Comparison of ENCODE assay signal across 29 cellular contexts in the genomic region with DNA sequence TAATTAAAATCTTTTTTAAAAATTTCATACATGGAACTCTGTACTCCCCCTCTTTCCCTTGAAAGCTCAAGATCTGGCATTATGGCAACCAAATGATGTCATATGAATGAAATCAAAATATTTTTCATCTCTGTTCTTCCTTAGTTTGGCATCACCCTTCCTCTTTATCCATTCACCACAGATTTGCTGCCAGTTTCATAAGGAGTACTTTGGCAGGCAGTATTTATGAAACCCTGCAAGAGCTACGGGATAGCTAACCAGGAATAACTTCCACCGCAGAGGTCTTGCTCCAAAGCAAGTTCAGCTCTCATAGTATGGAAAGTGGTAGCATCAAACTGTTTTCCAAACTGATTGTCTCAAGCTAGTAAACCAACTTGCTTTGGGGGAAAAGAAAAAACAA.
"Had no signal": no experiment of that assay in that cellular context is flagged by ENCODE, and none has a peak within 500 bp of the region (broad histone marks: within the 10 kb centered on the region; RNA-seq: fewer than 3 reads in every experiment).

No MANE protein-coding gene starts in this region.

- H3K27me3 ChIP-seq: dorsolateral prefrontal cortex, esophagus squamous epithelium, foreskin keratinocyte, gastroesophageal sphincter, heart left ventricle, hepatocyte, left lung had no signal

- H3K4me1 ChIP-seq: esophagus squamous epithelium, foreskin keratinocyte, heart left ventricle, left lung, lower lobe of right lung had no signal

- H3K79me2 ChIP-seq: hepatocyte had no signal

- H3K9me3 ChIP-seq: esophagus squamous epithelium, gastroesophageal sphincter, heart left ventricle, left lung, lower lobe of right lung, mucosa of descending colon had no signal

- H3K36me3 ChIP-seq: esophagus squamous epithelium, gastroesophageal sphincter, heart left ventricle, left lung, lower lobe of right lung had no signal

- ATAC-seq: effector memory CD8-positive, alpha-beta T cell; esophagus mucosa; foreskin keratinocyte; gastroesophageal sphincter; heart left ventricle; left colon; left lung; left ventricle myocardium superior; lower lobe of right lung; mucosa of descending colon had no signal

- H3K4me2 ChIP-seq: hepatocyte had no signal

- H2AFZ ChIP-seq: hepatocyte had no signal

- DNase-seq: dermis blood vessel endothelial cell; dorsolateral prefrontal cortex; effector CD8-positive, alpha-beta T cell; effector memory CD8-positive, alpha-beta T cell; endodermal cell; erythroblast; esophagus squamous epithelium; foreskin keratinocyte; heart left ventricle; hypothalamus; immature natural killer cell; islet precursor cell; kidney; kidney glomerular epithelial cell; left colon; left lung; left ventricle myocardium superior; lower lobe of right lung; mesenchymal stem cell; mucosa of descending colon; naive B cell had no signal

- H3K4me3 ChIP-seq: coronary artery, dorsolateral prefrontal cortex, esophagus squamous epithelium, gastroesophageal sphincter, heart left ventricle, hepatocyte, left lung, lower lobe of right lung, mucosa of descending colon had no signal

- H3K27ac ChIP-seq: coronary artery, dorsolateral prefrontal cortex, epithelial cell of prostate, esophagus squamous epithelium, foreskin keratinocyte, gastroesophageal sphincter, heart left ventricle, hepatocyte, left lung, lower lobe of right lung had no signal

- FAIRE-seq: colon, endometrium, frontal cortex, kidney had no signal
